In genomic region chr1:154961497-154962237, GRCh38 we compare ENCODE assay signal across 8 cellular contexts. TPM values are rescaled to one million over a fixed set of nuclear protein-coding genes. Genes with fewer than 3 reads are reported as not detected.
DNase-seq lines count a peak whose midpoint lies in the region; ATAC-seq and TF ChIP-seq lines count a peak whose summit lies in the region.

PYGO2 (minus strand) TSS chr1:154961782; CDS start chr1:154961576, 206 bp downstream.

- no peaks in the 10 kb centered on the region for H3K9me3 Mint-ChIP-seq in activated naive CD4-positive, alpha-beta T cell treated with anti-CD3 and anti-CD28 coated beads, Interleukin-2, amount 50 U/mL, for 24 hours
- H3K9me3 Mint-ChIP-seq in osteocyte (ENCODE audit: unreplicated experiment): no peaks in the 10 kb centered on the region

- H3K4me1 ChIP-seq in Loucy (ENCODE audit: insufficient read depth, low read length, poor library complexity, severe bottlenecking) (peaks cover 26% of the 10 kb centered on the region), tibial artery (peaks cover 0 to 47% (median 30%) of the 10 kb centered on the region in 4 donors)

- H3F3A ChIP-seq in Loucy (ENCODE audit: low read depth): no peaks in the 10 kb centered on the region; the same call in 1 of the 2 replicates

- peaks cover 19% of the 10 kb centered on the region for H4K20me1 ChIP-seq in Loucy (ENCODE audit: insufficient read depth, low read length, poor library complexity, severe bottlenecking)

- peak; percentile 56 for DNase-seq in GF-D8 (lab: John Stamatoyannopoulos, UW)
- peak; percentile 66 for DNase-seq in H4 (ENCODE audit: low spot score)
- peak; percentile 80 for DNase-seq in glomerular visceral epithelial cell (ENCODE audit: extremely low spot score)
- peak; percentile 93 for DNase-seq in osteocyte (ENCODE audit: extremely low spot score, unreplicated experiment)
- peak; percentile 75 to 89 for DNase-seq in tibial artery

- H3K79me2 ChIP-seq in Loucy (ENCODE audit: insufficient read depth, low read length): peaks cover 65% of the 10 kb centered on the region

- intact Hi-C loops in tibial artery (cut with DNase I; ENCODE audit: low total_unique reads): loop anchor here (5.0 kb wide), 3 partner anchors 36 to 101 kb away; partner anchors contain the start of gene EFNA4

- peak within 1 kb of the TSS; percentile 95 to 98 for H3K27ac ChIP-seq in tibial artery

- H2AFZ ChIP-seq in Loucy (ENCODE audit: low read length): peak within 1 kb of the TSS; percentile 80

- H3K4me3 Mint-ChIP-seq in activated naive CD4-positive, alpha-beta T cell treated with anti-CD3 and anti-CD28 coated beads, Interleukin-2, amount 50 U/mL, for 24 hours: peak within 1 kb of the TSS; percentile 90
- H3K4me3 Mint-ChIP-seq in osteocyte (ENCODE audit: unreplicated experiment): peak within 1 kb of the TSS; percentile 84

- peak within 1 kb of the TSS; percentile 93 for H3K9ac ChIP-seq in Loucy (ENCODE audit: low read depth, low read length, poor library complexity, severe bottlenecking)

- peak within 1 kb of the TSS; percentile 96 for H3K4me2 ChIP-seq in Loucy (ENCODE audit: low read depth, low read length, poor library complexity, severe bottlenecking)

- no peaks in the 10 kb centered on the region for H3K9me2 ChIP-seq in Loucy (replicated peaks; ENCODE audit: low read depth, low read length)

- peaks cover 7% of the 10 kb centered on the region for H3K36me3 Mint-ChIP-seq in activated naive CD4-positive, alpha-beta T cell treated with anti-CD3 and anti-CD28 coated beads, Interleukin-2, amount 50 U/mL, for 24 hours
- peaks cover 18% of the 10 kb centered on the region for H3K36me3 Mint-ChIP-seq in osteocyte (ENCODE audit: unreplicated experiment)

- peak within 1 kb of the TSS; percentile 90 for H3K27ac Mint-ChIP-seq in activated naive CD4-positive, alpha-beta T cell treated with anti-CD3 and anti-CD28 coated beads, Interleukin-2, amount 50 U/mL, for 24 hours
- peak within 1 kb of the TSS; percentile 91 for H3K27ac Mint-ChIP-seq in osteocyte (ENCODE audit: unreplicated experiment)

- no peaks in the 10 kb centered on the region for H3K9me3 ChIP-seq in Loucy (ENCODE audit: insufficient read depth, low read depth, low read length)
- no peaks in the 10 kb centered on the region for H3K9me3 ChIP-seq in tibial artery

- peak; percentile 66 for TF ChIP-seq CTCF in Loucy (conservative IDR thresholded peaks at IDR 0.05; ENCODE audit: low read length)
- TF ChIP-seq CTCF in osteocyte (IDR thresholded peaks at IDR 0.05): peak; percentile 77
- TF ChIP-seq CTCF in tibial artery (IDR thresholded peaks at IDR 0.05): peak; percentile 49 to 62

- no peaks in the 10 kb centered on the region for H3K27me3 ChIP-seq in Loucy (ENCODE audit: insufficient read depth, low read length, poor library complexity, severe bottlenecking)
- no peaks in the 10 kb centered on the region for H3K27me3 ChIP-seq in tibial artery

- H3K4me3 ChIP-seq in Loucy (ENCODE audit: low read length, poor library complexity, severe bottlenecking): peak within 1 kb of the TSS; percentile 92
- peak within 1 kb of the TSS; percentile 77 to 78 for H3K4me3 ChIP-seq in tibial artery

- no peaks in the 10 kb centered on the region for H3K27me3 Mint-ChIP-seq in activated naive CD4-positive, alpha-beta T cell treated with anti-CD3 and anti-CD28 coated beads, Interleukin-2, amount 50 U/mL, for 24 hours
- H3K27me3 Mint-ChIP-seq in osteocyte (ENCODE audit: unreplicated experiment): no peaks in the 10 kb centered on the region

- ATAC-seq in SK-N-SH treated with all-trans-retinoic acid at 6 μM for 48 hours: peak; percentile 88

- H3K4me1 Mint-ChIP-seq in activated naive CD4-positive, alpha-beta T cell treated with anti-CD3 and anti-CD28 coated beads, Interleukin-2, amount 50 U/mL, for 24 hours: peaks cover 39% of the 10 kb centered on the region
- H3K4me1 Mint-ChIP-seq in osteocyte (ENCODE audit: unreplicated experiment): peaks cover 38% of the 10 kb centered on the region

- H3K36me3 ChIP-seq in Loucy (ENCODE audit: insufficient read depth, low read length) (peaks cover 24% of the 10 kb centered on the region; the same call in 1 of the 2 replicates), tibial artery (peaks cover 22 to 58% (median 51%) of the 10 kb centered on the region in 3 donors)

TF ChIP-seq in SK-N-SH treated with all-trans-retinoic acid at 6 μM for 48 hours, 23 proteins besides CTCF, POLR2A, EP300 and RAD21 (continues in another document):
- TF ChIP-seq SNAI2 (CRISPR knock-in tag; IDR thresholded peaks at IDR 0.05) (no peak), ZNF8 (CRISPR knock-in tag; IDR thresholded peaks at IDR 0.05) (no peak), CREB5 (CRISPR knock-in tag; IDR thresholded peaks at IDR 0.05; ENCODE audit: low read depth) (no peak), ZNF70 (CRISPR knock-in tag; IDR thresholded peaks at IDR 0.05) (0 out of 2 replicates have a peak, but pooled peaks have one; percentile 25), ZFP30 (CRISPR knock-in tag; IDR thresholded peaks at IDR 0.05) (no peak), TCF4 (CRISPR knock-in tag; IDR thresholded peaks at IDR 0.05; ENCODE audit: borderline replicate concordance) (no peak), PPARA (CRISPR knock-in tag; IDR thresholded peaks at IDR 0.05; ENCODE audit: borderline replicate concordance) (no peak), OSR1 (CRISPR knock-in tag; IDR thresholded peaks at IDR 0.05) (0 out of 2 replicates have a peak, but pooled peaks have one; percentile 20), ESRRG (CRISPR knock-in tag; IDR thresholded peaks at IDR 0.05) (no peak), ISL1 (CRISPR knock-in tag; IDR thresholded peaks at IDR 0.05) (no peak), RARB (CRISPR knock-in tag; IDR thresholded peaks at IDR 0.05) (no peak), TOX (CRISPR knock-in tag; IDR thresholded peaks at IDR 0.05; ENCODE audit: borderline replicate concordance) (no peak; the same call in 1 of the 2 replicates), ARNTL (CRISPR knock-in tag; IDR thresholded peaks at IDR 0.05; ENCODE audit: borderline replicate concordance, low read depth) (no peak), ZNF565 (CRISPR knock-in tag; conservative IDR thresholded peaks at IDR 0.05; ENCODE audit: low read depth) (no peak), GLIS3 (CRISPR knock-in tag; IDR thresholded peaks at IDR 0.05) (peak; percentile 14)
- TF ChIP-seq, protein P1, sequence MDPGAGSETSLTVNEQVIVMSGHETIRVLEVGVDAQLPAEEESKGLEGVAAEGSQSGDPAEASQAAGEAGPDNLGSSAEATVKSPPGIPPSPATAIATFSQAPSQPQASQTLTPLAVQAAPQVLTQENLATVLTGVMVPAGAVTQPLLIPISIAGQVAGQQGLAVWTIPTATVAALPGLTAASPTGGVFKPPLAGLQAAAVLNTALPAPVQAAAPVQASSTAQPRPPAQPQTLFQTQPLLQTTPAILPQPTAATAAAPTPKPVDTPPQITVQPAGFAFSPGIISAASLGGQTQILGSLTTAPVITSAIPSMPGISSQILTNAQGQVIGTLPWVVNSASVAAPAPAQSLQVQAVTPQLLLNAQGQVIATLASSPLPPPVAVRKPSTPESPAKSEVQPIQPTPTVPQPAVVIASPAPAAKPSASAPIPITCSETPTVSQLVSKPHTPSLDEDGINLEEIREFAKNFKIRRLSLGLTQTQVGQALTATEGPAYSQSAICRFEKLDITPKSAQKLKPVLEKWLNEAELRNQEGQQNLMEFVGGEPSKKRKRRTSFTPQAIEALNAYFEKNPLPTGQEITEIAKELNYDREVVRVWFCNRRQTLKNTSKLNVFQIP (CRISPR knock-in tag; IDR thresholded peaks at IDR 0.05; ENCODE audit: borderline replicate concordance, low read depth): 0 out of 2 replicates have a peak, but pooled peaks have one; percentile 7
- TF ChIP-seq, protein P2, sequence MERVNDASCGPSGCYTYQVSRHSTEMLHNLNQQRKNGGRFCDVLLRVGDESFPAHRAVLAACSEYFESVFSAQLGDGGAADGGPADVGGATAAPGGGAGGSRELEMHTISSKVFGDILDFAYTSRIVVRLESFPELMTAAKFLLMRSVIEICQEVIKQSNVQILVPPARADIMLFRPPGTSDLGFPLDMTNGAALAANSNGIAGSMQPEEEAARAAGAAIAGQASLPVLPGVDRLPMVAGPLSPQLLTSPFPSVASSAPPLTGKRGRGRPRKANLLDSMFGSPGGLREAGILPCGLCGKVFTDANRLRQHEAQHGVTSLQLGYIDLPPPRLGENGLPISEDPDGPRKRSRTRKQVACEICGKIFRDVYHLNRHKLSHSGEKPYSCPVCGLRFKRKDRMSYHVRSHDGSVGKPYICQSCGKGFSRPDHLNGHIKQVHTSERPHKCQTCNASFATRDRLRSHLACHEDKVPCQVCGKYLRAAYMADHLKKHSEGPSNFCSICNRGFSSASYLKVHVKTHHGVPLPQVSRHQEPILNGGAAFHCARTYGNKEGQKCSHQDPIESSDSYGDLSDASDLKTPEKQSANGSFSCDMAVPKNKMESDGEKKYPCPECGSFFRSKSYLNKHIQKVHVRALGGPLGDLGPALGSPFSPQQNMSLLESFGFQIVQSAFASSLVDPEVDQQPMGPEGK (CRISPR knock-in tag; IDR thresholded peaks at IDR 0.05; ENCODE audit: borderline replicate concordance): peak; percentile 87; the same call in 1 of the 2 replicates
- TF ChIP-seq, protein P3, sequence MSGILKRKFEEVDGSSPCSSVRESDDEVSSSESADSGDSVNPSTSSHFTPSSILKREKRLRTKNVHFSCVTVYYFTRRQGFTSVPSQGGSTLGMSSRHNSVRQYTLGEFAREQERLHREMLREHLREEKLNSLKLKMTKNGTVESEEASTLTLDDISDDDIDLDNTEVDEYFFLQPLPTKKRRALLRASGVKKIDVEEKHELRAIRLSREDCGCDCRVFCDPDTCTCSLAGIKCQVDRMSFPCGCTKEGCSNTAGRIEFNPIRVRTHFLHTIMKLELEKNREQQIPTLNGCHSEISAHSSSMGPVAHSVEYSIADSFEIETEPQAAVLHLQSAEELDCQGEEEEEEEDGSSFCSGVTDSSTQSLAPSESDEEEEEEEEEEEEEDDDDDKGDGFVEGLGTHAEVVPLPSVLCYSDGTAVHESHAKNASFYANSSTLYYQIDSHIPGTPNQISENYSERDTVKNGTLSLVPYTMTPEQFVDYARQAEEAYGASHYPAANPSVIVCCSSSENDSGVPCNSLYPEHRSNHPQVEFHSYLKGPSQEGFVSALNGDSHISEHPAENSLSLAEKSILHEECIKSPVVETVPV (CRISPR knock-in tag; IDR thresholded peaks at IDR 0.05): no peak

RNA-seq across cellular contexts. Expression of gene PYGO2, which starts in this region (rescaled TPM):
- total RNA-seq in H4 (2014; rRNA removed; shearing (Covaris generic)): 18.0 TPM in 2 replicates
- 29.2 and 30.4 TPM in 2 replicates for total RNA-seq in osteocyte

Comparison
In these comparisons a context has a peak if more than half of its experiments do, and no peak if none do; other contexts are left out.
1. Peak in every context shown above with its lines: DNase-seq, ATAC-seq, H3K4me3 ChIP-seq and H3K27ac ChIP-seq.